18 cellular contexts compared by ENCODE assay signal in the genomic region with DNA sequence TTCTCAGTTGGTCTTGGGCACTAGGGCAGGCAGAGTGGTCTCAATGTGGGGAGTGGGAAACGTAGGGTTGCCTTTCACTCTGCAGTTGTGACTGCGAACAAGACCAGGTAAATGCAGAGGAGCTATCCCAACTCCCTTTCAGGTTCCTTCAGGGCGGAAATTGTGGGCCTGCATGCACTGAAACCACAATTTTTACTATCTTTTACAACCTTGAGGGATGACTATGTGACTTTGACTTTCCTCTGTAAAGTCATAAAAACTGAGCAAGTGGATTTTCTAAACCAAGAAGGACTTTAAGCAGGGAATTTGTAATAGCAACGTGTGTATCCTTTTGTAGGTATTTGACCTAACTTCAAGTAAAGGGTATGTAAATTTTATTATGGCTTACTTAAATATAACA.
"Had no signal": no experiment of that assay in that cellular context is flagged by ENCODE, and none has a peak within 500 bp of the region (broad histone marks: within the 10 kb centered on the region; RNA-seq: fewer than 3 reads in every experiment).

No MANE protein-coding gene starts in this region.

- H3K4me1 Mint-ChIP-seq: natural killer cell, neural crest cell had no signal

- H3K4me1 ChIP-seq: heart left ventricle, suprapubic skin, thyroid gland, upper lobe of right lung, vagina had no signal

- H3K27ac Mint-ChIP-seq: natural killer cell had no signal

- H3K36me3 ChIP-seq: heart left ventricle, suprapubic skin, thyroid gland, upper lobe of right lung, vagina had no signal

- H3K9me3 ChIP-seq: heart left ventricle, suprapubic skin, thyroid gland, upper lobe of right lung, vagina had no signal

- H3K27me3 ChIP-seq: dorsolateral prefrontal cortex, heart left ventricle, suprapubic skin, thyroid gland, upper lobe of right lung, vagina had no signal

- H3K36me3 Mint-ChIP-seq: natural killer cell had no signal

- DNase-seq: dorsolateral prefrontal cortex; effector CD8-positive, alpha-beta T cell; foreskin melanocyte; heart left ventricle; hypothalamus; kidney glomerular epithelial cell; mammary epithelial cell; natural killer cell; posterior cingulate gyrus; right cardiac atrium; stimulated activated CD4-positive, alpha-beta T cell treated with anti-CD3 and anti-CD28 coated beads, Interleukin-2, amount 100 ng/mL, for 48 hours; stimulated activated naive CD4-positive, alpha-beta T cell treated with Interleukin-2 at 50 U/mL for 16 hours; thyroid gland; upper lobe of right lung had no signal

- H3K4me3 Mint-ChIP-seq: natural killer cell, neural crest cell had no signal

- H3K4me3 ChIP-seq: coronary artery, dorsolateral prefrontal cortex, heart left ventricle, suprapubic skin, thyroid gland, upper lobe of right lung, vagina had no signal

- H3K27ac ChIP-seq: coronary artery, dorsolateral prefrontal cortex, heart left ventricle, suprapubic skin, thyroid gland, upper lobe of right lung, vagina had no signal
